8 cellular contexts compared by ENCODE assay signal in genomic region chr6:42782689-42783176, GRCh38. TPM values are rescaled to one million over a fixed set of nuclear protein-coding genes. Genes with fewer than 3 reads are reported as not detected.
DNase-seq lines count a peak whose midpoint lies in the region; ATAC-seq and TF ChIP-seq lines count a peak whose summit lies in the region.

No MANE protein-coding gene starts in this region.

- peaks cover 24% of the 10 kb centered on the region for H3K79me1 ChIP-seq in trophoblast cell (ENCODE audit: low read length)

- TF ChIP-seq CTCF in heart left ventricle (IDR thresholded peaks at IDR 0.05): no peak
- no peak for TF ChIP-seq CTCF in tibial nerve (IDR thresholded peaks at IDR 0.05)

- H3K27ac ChIP-seq in heart left ventricle (peak overlapping the region; percentile 98 to 100 (median 100)), trophoblast cell (ENCODE audit: low read depth, low read length) (peak overlapping the region; percentile 98), tibial nerve (peak overlapping the region; percentile 98 to 100 (median 99))

- H2BK12ac ChIP-seq in trophoblast cell (ENCODE audit: low read length): peak overlapping the region; percentile 38

- peak overlapping the region; percentile 100 for H2BK5ac ChIP-seq in trophoblast cell (ENCODE audit: low read depth, low read length, poor library complexity)

- H2BK120ac ChIP-seq in trophoblast cell (ENCODE audit: insufficient read depth, low read length, poor library complexity): peak overlapping the region; percentile 100

- peak overlapping the region; percentile 100 for H3K4ac ChIP-seq in trophoblast cell (ENCODE audit: low read depth, low read length)

- H3K27me3 ChIP-seq in adipocyte (replicated peaks; ENCODE audit: control insufficient read depth, insufficient read depth, low read length) (no peaks in the 10 kb centered on the region), heart left ventricle (no peaks in the 10 kb centered on the region), trophoblast cell (ENCODE audit: insufficient read depth, low read length) (peaks cover 5% of the 10 kb centered on the region), tibial nerve (no peaks in the 10 kb centered on the region)

- TF ChIP-seq EP300 in tibial nerve (IDR thresholded peaks at IDR 0.05): peak in 1 of 2 donors; percentile 87

- peak overlapping the region; percentile 100 for H4K8ac ChIP-seq in trophoblast cell (ENCODE audit: low read depth, low read length)

- peaks cover 27% of the 10 kb centered on the region for H3K4me1 ChIP-seq in adipocyte (ENCODE audit: control insufficient read depth, insufficient read depth, low read length)
- H3K4me1 ChIP-seq in heart left ventricle: peaks cover 3 to 51% (median 29%) of the 10 kb centered on the region in 12 donors
- peaks cover 2 to 6% of the 10 kb centered on the region in 2 experiments for H3K4me1 ChIP-seq in trophoblast cell (ENCODE audit: control insufficient read depth in 1 of 2, insufficient read depth in 2 of 2, low read length in 2 of 2)
- peaks cover 0 to 56% (median 28%) of the 10 kb centered on the region in 4 donors for H3K4me1 ChIP-seq in tibial nerve

- H3K18ac ChIP-seq in trophoblast cell (ENCODE audit: low read length): peak overlapping the region; percentile 100

- peaks cover 14% of the 10 kb centered on the region for H3K79me2 ChIP-seq in trophoblast cell (ENCODE audit: control insufficient read depth, insufficient read depth, low read length, poor library complexity)

- 0 to 1% (median 0%) methylated on average over 25 to 51 of the region's 51 CpGs for WGBS in heart left ventricle, 4 donors
- WGBS in trophoblast cell (ENCODE audit: extremely low coverage, insufficient coverage, insufficient read length): no CpG with 5 or more reads among the region's 51 CpGs
- 1% methylated on average over 33 to 37 of the region's 51 CpGs for WGBS in tibial nerve, 2 donors

- H3K36me3 ChIP-seq in adipocyte (ENCODE audit: control insufficient read depth, insufficient read depth, low read length, severe bottlenecking): no peaks in the 10 kb centered on the region
- no peaks in the 10 kb centered on the region for H3K36me3 ChIP-seq in heart left ventricle
- H3K36me3 ChIP-seq in trophoblast cell (ENCODE audit: control insufficient read depth in 1 of 2, insufficient read depth in 2 of 2, low read length in 2 of 2): no peaks in the 10 kb centered on the region
- no peaks in the 10 kb centered on the region for H3K36me3 ChIP-seq in tibial nerve

- TF ChIP-seq POLR2A in heart left ventricle (IDR thresholded peaks at IDR 0.05) (peak in 1 of 2 donors; percentile 70), tibial nerve (IDR thresholded peaks at IDR 0.05) (peak; percentile 23 to 81)

- intact Hi-C loops in heart left ventricle (cut with DNase I): loop anchor here in 9 of 10 donors (1.0 to 5.0 kb wide), 8 partner anchors 35 to 200 kb away; partner anchors contain the start of genes TBCC (in 8 of the 9), RPL7L1 (in 3 of the 9) and PPP2R5D (in 1 of the 9)

- H3K4me2 ChIP-seq in trophoblast cell (ENCODE audit: low read length): peak overlapping the region; percentile 90

- H2AFZ ChIP-seq in trophoblast cell (ENCODE audit: insufficient read depth, low read length, poor library complexity): peak overlapping the region; percentile 99

- H3K9ac ChIP-seq in adipocyte (ENCODE audit: low read length) (peak overlapping the region; percentile 99), trophoblast cell (ENCODE audit: low read length) (peak overlapping the region; percentile 100)

- H3K14ac ChIP-seq in trophoblast cell (ENCODE audit: low read length): peak overlapping the region; percentile 100

- H2AK5ac ChIP-seq in trophoblast cell (ENCODE audit: low read length): peak overlapping the region; percentile 100

- H3K9me3 ChIP-seq in adipocyte (ENCODE audit: control insufficient read depth, low read length): no peaks in the 10 kb centered on the region
- no peaks in the 10 kb centered on the region for H3K9me3 ChIP-seq in heart left ventricle
- no peaks in the 10 kb centered on the region for H3K9me3 ChIP-seq in trophoblast cell (ENCODE audit: insufficient read depth, low read depth, low read length)
- no peaks in the 10 kb centered on the region for H3K9me3 ChIP-seq in tibial nerve

- peak; percentile 82 for DNase-seq in CD1c-positive myeloid dendritic cell (ENCODE audit: extremely low spot score)
- peak; percentile 70 for DNase-seq in NCI-H1092 (lab: John Stamatoyannopoulos, UW)
- DNase-seq in T follicular helper cell (ENCODE audit: low read depth): peak; percentile 75
- peak; percentile 83 for DNase-seq in adipocyte (ENCODE audit: low read depth)
- peak; percentile 82 to 89 (median 86) for DNase-seq in heart left ventricle
- peak; percentile 50 to 72 for DNase-seq in trophoblast cell
- DNase-seq in tibial nerve (ENCODE audit: low spot score in 2 of 2): peak; percentile 66 to 72

- no peak overlapping the region for H3K23ac ChIP-seq in trophoblast cell (ENCODE audit: low read length)

- ATAC-seq in GM21515 (IDR thresholded peaks at IDR 0.05; ENCODE audit: unreplicated experiment) (peak; percentile 26), heart left ventricle (peak; percentile 47 to 82 (median 80))

- H3K4me3 ChIP-seq in adipocyte (ENCODE audit: low read length) (peak overlapping the region; percentile 99), heart left ventricle (peak overlapping the region; percentile 63 to 97 (median 90)), trophoblast cell (ENCODE audit: low read depth, low read length) (peak overlapping the region; percentile 96), tibial nerve (peak overlapping the region; percentile 65 to 100 (median 92))

- H4K91ac ChIP-seq in trophoblast cell (ENCODE audit: low read depth, low read length): peak overlapping the region; percentile 100

- H4K12ac ChIP-seq in trophoblast cell (ENCODE audit: low read depth, low read length): peak overlapping the region; percentile 100

RNA-seq across cellular contexts. Expression of gene BICRAL, which starts 0.9 kb away (rescaled TPM):
- total RNA-seq in heart left ventricle (10 to 100 TPM in 8 of 9 donors, 1 to 10 TPM in 1; 9.9 to 17.1 (median 13.3) TPM), tibial nerve (10 to 100 TPM; 17.1 to 25.1 (median 23.2) TPM)
- polyA plus RNA-seq in heart left ventricle: 1 to 10 TPM; 2.5 to 6.0 TPM
- polyA plus RNA-seq in trophoblast cell (2013): 3.5 TPM in 2 replicates

RNA-seq across cellular contexts. Expression of gene TBCC, which starts 36.8 kb away (rescaled TPM):
- total RNA-seq in heart left ventricle (10 to 100 TPM; 10.4 to 21.7 (median 15.4) TPM), tibial nerve (10 to 100 TPM; 20.7 to 29.4 (median 25.4) TPM)
- polyA plus RNA-seq in heart left ventricle: 10 to 100 TPM; 16.9 to 19.7 TPM
- polyA plus RNA-seq in trophoblast cell (2013): 19.7 and 20.7 TPM in 2 replicates

Comparison
In these comparisons a context has a peak if more than half of its experiments do, and no peak if none do; other contexts are left out.
1. Peak in every context shown above with its lines: DNase-seq, ATAC-seq, H3K4me3 ChIP-seq and H3K27ac ChIP-seq.